In the genomic region with DNA sequence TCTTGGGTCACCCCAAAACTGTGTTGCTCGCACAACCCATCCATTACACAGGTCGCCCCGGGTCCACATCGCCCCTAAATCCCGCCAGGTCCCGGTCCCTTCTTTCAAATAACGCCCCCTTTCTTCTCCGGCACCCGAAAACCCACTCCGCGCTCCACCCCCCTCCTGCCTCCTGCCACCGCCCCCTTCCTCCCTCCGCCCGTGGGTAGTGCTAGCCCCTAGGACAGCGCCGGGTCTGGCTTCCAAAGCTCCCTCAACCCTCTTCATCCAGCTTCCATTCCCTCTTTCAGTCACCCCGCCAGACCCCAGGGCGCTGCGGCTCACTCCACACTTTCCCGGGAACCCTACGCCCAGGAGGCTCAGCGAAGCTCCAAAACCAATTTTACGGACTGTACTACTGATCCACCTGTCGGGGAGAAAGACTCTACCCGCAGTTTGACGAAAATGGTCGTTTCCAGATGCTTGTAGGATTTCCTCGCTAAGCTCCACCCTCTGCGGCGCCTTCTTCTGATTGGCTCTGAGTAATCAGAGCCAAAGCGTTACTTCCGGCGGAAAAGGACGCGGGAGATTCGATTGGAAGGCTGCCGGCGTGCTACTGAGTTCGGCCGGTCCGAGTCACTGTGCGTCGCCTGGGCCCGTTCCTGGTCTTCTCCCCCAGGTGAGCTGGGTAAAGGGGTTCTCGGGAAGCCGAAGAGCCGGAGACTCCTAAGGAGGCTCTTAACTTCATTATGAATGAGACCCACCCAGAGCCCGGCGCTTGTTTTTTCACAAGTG, we compare ENCODE assay signal across 8 cellular contexts. TPM values are rescaled to one million over a fixed set of nuclear protein-coding genes. Genes with fewer than 3 reads are reported as not detected.
DNase-seq lines count a peak whose midpoint lies in the region; ATAC-seq, FAIRE-seq and TF ChIP-seq lines count a peak whose summit lies in the region.

Gene DDIAS, plus strand, starts transcription at position 572 of the 774 bp plus-strand sequence. CDS start 13,003 bp downstream, outside the sequence.

- peak within 1 kb of the TSS; percentile 93 for H3K27ac ChIP-seq in colonic mucosa

- DNase-seq in Ammon's horn (ENCODE audit: low spot score): peak; percentile 95
- DNase-seq in GM19239 (ENCODE audit: insufficient read length, low spot score): peak; percentile 40
- peak; percentile 99 to 100 for DNase-seq in NCI-H526 (lab: John Stamatoyannopoulos, UW)
- DNase-seq in activated CD4-positive, alpha-beta T cell treated with anti-CD3 and anti-CD28 coated beads for 48 hours: peak; percentile 96
- peak; percentile 98 for DNase-seq in colonic mucosa
- peak; percentile 98 for DNase-seq in kidney tubule cell (ENCODE audit: low spot score)
- peak; percentile 77 to 92 (median 87) for DNase-seq in stimulated activated CD4-positive, alpha-beta T cell treated with anti-CD3 and anti-CD28 coated beads, Interleukin-1b, Interleukin-23, amount 100 ng/mL, for 24 hours (ENCODE audit: low read depth in 4 of 4, low spot score in 1 of 4)

- H3K27me3 ChIP-seq in colonic mucosa: no peaks in the 10 kb centered on the region

- peak; percentile 96 for FAIRE-seq in GM19239 (lab: Jason Lieb, UNC)

- H3K4me3 ChIP-seq in colonic mucosa: peak within 1 kb of the TSS; percentile 60

- H3K9ac ChIP-seq in colonic mucosa (ENCODE audit: low read depth in 2 of 2, low read length in 2 of 2): peak within 1 kb of the TSS; percentile 75 to 96

- TF ChIP-seq CTCF in colonic mucosa (IDR thresholded peaks at IDR 0.05): no peak

- no peaks in the 10 kb centered on the region for H3K36me3 ChIP-seq in colonic mucosa

- H3K4me1 ChIP-seq in colonic mucosa: peaks cover 3% of the 10 kb centered on the region

- no peaks in the 10 kb centered on the region for H3K9me3 ChIP-seq in colonic mucosa

- peak; percentile 62 for ATAC-seq in HG03457 (IDR thresholded peaks at IDR 0.05; ENCODE audit: unreplicated experiment)

- intact Hi-C loops in colonic mucosa (cut with DNase I): no loop called here

RNA-seq across cellular contexts. Expression of gene DDIAS, which starts in this region (rescaled TPM):
- 1 to 10 TPM; 2.5 to 7.8 TPM for total RNA-seq in colonic mucosa

Comparison
In these comparisons a context has a peak if more than half of its experiments do, and no peak if none do; other contexts are left out.
1. Peak in every context shown above with its lines: DNase-seq, ATAC-seq, H3K4me3 ChIP-seq and H3K27ac ChIP-seq.
2. DNase-seq: peak in every context shown above with its lines; median percentile 100 in NCI-H526; 98 in colonic mucosa; 98 in kidney tubule cell; 96 in activated CD4-positive, alpha-beta T cell treated with anti-CD3 and anti-CD28 coated beads for 48 hours; 95 in Ammon's horn; 87 in stimulated activated CD4-positive, alpha-beta T cell treated with anti-CD3 and anti-CD28 coated beads, Interleukin-1b, Interleukin-23, amount 100 ng/mL, for 24 hours; 40 in GM19239.